1 cellular context compared by ENCODE assay signal in the genomic region with DNA sequence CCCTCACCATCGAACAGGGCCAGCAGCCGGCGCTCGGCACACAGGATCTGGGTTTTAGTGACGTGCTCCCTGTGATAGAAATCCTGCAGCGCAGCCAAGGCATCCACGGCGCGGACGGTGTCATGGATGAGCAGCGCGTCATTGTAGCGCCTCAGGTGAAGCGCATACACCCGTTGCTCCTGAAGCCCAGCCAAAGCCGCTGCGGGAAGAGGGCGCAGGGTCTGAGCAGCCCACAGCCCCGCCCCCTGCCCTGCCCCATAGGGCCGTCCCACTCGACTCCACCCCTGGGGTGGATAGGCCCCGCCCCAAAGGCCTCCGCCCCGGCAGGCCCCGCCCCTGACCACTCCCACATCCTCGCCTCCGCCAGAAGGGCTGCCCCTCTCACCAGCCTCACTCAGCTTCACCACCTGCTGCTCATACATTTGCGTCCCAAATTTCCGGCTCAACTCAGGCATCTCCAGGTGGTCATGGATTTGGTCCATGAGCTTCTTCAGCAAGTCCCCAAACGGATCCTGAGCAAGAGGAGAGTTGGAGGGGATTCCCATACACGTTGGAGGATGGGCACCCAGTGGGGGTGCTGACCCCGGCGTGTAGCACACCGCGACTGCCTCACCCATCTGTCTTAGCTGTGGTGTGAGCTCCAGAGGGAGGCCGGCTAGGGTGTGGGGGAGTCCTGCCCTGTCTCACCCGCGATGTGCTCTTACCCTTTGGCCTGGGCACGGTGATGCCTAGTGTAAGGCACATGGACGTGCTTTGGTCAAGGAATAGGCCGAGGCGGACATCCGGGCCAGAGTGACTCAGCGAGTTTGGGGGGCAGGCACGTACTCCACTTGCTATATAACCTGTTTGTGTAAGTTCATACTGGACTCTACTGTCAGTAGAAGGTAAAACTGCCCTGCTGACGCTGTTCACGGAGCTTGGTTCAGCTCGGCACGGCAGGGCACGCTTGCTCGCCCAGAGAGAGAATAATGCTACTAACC.
TF ChIP-seq lines count a peak whose summit lies in the region.

No MANE protein-coding gene starts in this region.

TF ChIP-seq in K562, 482 proteins besides CTCF, POLR2A, EP300 and RAD21 (continued from another document and continues in another):
- TF ChIP-seq, protein P1, sequence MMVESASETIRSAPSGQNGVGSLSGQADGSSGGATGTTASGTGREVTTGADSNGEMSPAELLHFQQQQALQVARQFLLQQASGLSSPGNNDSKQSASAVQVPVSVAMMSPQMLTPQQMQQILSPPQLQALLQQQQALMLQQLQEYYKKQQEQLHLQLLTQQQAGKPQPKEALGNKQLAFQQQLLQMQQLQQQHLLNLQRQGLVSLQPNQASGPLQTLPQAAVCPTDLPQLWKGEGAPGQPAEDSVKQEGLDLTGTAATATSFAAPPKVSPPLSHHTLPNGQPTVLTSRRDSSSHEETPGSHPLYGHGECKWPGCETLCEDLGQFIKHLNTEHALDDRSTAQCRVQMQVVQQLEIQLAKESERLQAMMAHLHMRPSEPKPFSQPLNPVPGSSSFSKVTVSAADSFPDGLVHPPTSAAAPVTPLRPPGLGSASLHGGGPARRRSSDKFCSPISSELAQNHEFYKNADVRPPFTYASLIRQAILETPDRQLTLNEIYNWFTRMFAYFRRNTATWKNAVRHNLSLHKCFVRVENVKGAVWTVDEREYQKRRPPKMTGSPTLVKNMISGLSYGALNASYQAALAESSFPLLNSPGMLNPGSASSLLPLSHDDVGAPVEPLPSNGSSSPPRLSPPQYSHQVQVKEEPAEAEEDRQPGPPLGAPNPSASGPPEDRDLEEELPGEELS (CRISPR knock-in tag; IDR thresholded peaks at IDR 0.05; ENCODE audit: borderline replicate concordance), result no peak
- TF ChIP-seq KHSRP (IDR thresholded peaks at IDR 0.05) (no peak), ADNP (tag; IDR thresholded peaks at IDR 0.05) (no peak), ZNF551 (CRISPR knock-in tag; IDR thresholded peaks at IDR 0.05) (no peak), ESRRB (CRISPR knock-in tag; IDR thresholded peaks at IDR 0.05; ENCODE audit: borderline replicate concordance) (no peak), SMARCB1 (IDR thresholded peaks at IDR 0.05; ENCODE audit: insufficient read length, low read depth) (no peak), ZC3H8 (IDR thresholded peaks at IDR 0.05) (no peak), IFI16 (CRISPR knock-in tag; IDR thresholded peaks at IDR 0.05) (no peak), GABPA (tag; conservative IDR thresholded peaks at IDR 0.05; ENCODE audit: low read depth) (no peak), HMG20B (CRISPR knock-in tag; IDR thresholded peaks at IDR 0.05) (no peak), SMAD1 (IDR thresholded peaks at IDR 0.05; ENCODE audit: low read depth, low read length, partially characterized antibody) (no peak), NFYB (IDR thresholded peaks at IDR 0.05; ENCODE audit: extremely low read depth, insufficient read length) (no peak), XRCC4 (IDR thresholded peaks at IDR 0.05; ENCODE audit: extremely low read depth, insufficient read depth, insufficient read length) (no peak), SRF (CRISPR knock-in tag; IDR thresholded peaks at IDR 0.05) (no peak), RFX5 (IDR thresholded peaks at IDR 0.05; ENCODE audit: low read depth, low read length) (no peak), XRCC5 (IDR thresholded peaks at IDR 0.05; ENCODE audit: low read depth, low read length) (0 out of 2 replicates have a peak, but pooled peaks have one; percentile 25), ZNF696 (CRISPR knock-in tag; conservative IDR thresholded peaks at IDR 0.05) (no peak), LCOR (CRISPR knock-in tag; IDR thresholded peaks at IDR 0.05) (no peak), ZNF146 (CRISPR knock-in tag; IDR thresholded peaks at IDR 0.05; ENCODE audit: unreplicated experiment) (no peak), OTX1 (CRISPR knock-in tag; IDR thresholded peaks at IDR 0.05) (no peak), SIN3B (IDR thresholded peaks at IDR 0.05; ENCODE audit: low read depth) (no peak), ZNF436 (CRISPR knock-in tag; IDR thresholded peaks at IDR 0.05) (no peak), HMG20A (CRISPR knock-in tag; conservative IDR thresholded peaks at IDR 0.05) (no peak), CBFA2T3 (IDR thresholded peaks at IDR 0.05) (no peak), MTA3 (IDR thresholded peaks at IDR 0.05; ENCODE audit: borderline replicate concordance) (peak; percentile 32; the same call in 1 of the 2 replicates), L3MBTL2 (IDR thresholded peaks at IDR 0.05) (peak; percentile 33; the same call in 1 of the 2 replicates), KAT2B (IDR thresholded peaks at IDR 0.05; ENCODE audit: low read depth, low read length) (no peak), EGR1 (conservative IDR thresholded peaks at IDR 0.05) (0 out of 2 replicates have a peak, but pooled peaks have one; percentile 8), TCF7L2 (IDR thresholded peaks at IDR 0.05; ENCODE audit: low read depth, low read length) (no peak), ERF (CRISPR knock-in tag; IDR thresholded peaks at IDR 0.05) (no peak), MECOM (CRISPR knock-in tag; IDR thresholded peaks at IDR 0.05) (no peak), ZNF444 (CRISPR knock-in tag; IDR thresholded peaks at IDR 0.05) (no peak), NR2C1 (IDR thresholded peaks at IDR 0.05) (no peak), NR2C1 (tag; IDR thresholded peaks at IDR 0.05) (peak; percentile 62), ZFPM2 (CRISPR knock-in tag; IDR thresholded peaks at IDR 0.05) (no peak), ETV6 (IDR thresholded peaks at IDR 0.05; ENCODE audit: borderline replicate concordance in 1 of 2, low read depth in 2 of 2, low read length in 1 of 2) (no peak), ETV6 (CRISPR knock-in tag; IDR thresholded peaks at IDR 0.05; ENCODE audit: borderline replicate concordance) (no peak), CEBPB (tag; IDR thresholded peaks at IDR 0.05) (no peak), GTF2E2 (tag; IDR thresholded peaks at IDR 0.05) (no peak), RB1 (IDR thresholded peaks at IDR 0.05; ENCODE audit: low read depth) (no peak), FOSL1 (tag; conservative IDR thresholded peaks at IDR 0.05) (no peak), SRSF9 (IDR thresholded peaks at IDR 0.05; ENCODE audit: borderline replicate concordance, low read depth, low read length) (no peak), ZFX (CRISPR knock-in tag; IDR thresholded peaks at IDR 0.05) (no peak), PRMT5 (CRISPR knock-in tag; IDR thresholded peaks at IDR 0.05) (no peak), SMAD2 (IDR thresholded peaks at IDR 0.05; ENCODE audit: low read depth, low read length) (no peak), LEF1 (IDR thresholded peaks at IDR 0.05) (no peak), ZNF133 (CRISPR knock-in tag; IDR thresholded peaks at IDR 0.05) (no peak), KDM1A (IDR thresholded peaks at IDR 0.05) (no peak), ARNT (IDR thresholded peaks at IDR 0.05) (no peak), KLF1 (tag; IDR thresholded peaks at IDR 0.05) (no peak), PML (IDR thresholded peaks at IDR 0.05; ENCODE audit: low read length) (no peak), POLR2B (IDR thresholded peaks at IDR 0.05; ENCODE audit: low read depth, partially characterized antibody) (no peak)
- TF ChIP-seq, protein P2, sequence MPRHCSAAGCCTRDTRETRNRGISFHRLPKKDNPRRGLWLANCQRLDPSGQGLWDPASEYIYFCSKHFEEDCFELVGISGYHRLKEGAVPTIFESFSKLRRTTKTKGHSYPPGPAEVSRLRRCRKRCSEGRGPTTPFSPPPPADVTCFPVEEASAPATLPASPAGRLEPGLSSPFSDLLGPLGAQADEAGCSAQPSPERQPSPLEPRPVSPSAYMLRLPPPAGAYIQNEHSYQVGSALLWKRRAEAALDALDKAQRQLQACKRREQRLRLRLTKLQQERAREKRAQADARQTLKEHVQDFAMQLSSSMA (CRISPR knock-in tag; IDR thresholded peaks at IDR 0.05), result no peak
- TF ChIP-seq, protein P3, sequence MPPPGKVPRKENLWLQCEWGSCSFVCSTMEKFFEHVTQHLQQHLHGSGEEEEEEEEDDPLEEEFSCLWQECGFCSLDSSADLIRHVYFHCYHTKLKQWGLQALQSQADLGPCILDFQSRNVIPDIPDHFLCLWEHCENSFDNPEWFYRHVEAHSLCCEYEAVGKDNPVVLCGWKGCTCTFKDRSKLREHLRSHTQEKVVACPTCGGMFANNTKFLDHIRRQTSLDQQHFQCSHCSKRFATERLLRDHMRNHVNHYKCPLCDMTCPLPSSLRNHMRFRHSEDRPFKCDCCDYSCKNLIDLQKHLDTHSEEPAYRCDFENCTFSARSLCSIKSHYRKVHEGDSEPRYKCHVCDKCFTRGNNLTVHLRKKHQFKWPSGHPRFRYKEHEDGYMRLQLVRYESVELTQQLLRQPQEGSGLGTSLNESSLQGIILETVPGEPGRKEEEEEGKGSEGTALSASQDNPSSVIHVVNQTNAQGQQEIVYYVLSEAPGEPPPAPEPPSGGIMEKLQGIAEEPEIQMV (tag; conservative IDR thresholded peaks at IDR 0.05; ENCODE audit: low read depth), result 0 out of 2 replicates have a peak, but pooled peaks have one; percentile 62
- TF ChIP-seq, protein P4, sequence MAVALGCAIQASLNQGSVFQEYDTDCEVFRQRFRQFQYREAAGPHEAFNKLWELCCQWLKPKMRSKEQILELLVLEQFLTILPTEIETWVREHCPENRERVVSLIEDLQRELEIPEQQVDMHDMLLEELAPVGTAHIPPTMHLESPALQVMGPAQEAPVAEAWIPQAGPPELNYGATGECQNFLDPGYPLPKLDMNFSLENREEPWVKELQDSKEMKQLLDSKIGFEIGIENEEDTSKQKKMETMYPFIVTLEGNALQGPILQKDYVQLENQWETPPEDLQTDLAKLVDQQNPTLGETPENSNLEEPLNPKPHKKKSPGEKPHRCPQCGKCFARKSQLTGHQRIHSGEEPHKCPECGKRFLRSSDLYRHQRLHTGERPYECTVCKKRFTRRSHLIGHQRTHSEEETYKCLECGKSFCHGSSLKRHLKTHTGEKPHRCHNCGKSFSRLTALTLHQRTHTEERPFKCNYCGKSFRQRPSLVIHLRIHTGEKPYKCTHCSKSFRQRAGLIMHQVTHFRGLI (CRISPR knock-in tag; IDR thresholded peaks at IDR 0.05), result no peak
- TF ChIP-seq, protein P5, sequence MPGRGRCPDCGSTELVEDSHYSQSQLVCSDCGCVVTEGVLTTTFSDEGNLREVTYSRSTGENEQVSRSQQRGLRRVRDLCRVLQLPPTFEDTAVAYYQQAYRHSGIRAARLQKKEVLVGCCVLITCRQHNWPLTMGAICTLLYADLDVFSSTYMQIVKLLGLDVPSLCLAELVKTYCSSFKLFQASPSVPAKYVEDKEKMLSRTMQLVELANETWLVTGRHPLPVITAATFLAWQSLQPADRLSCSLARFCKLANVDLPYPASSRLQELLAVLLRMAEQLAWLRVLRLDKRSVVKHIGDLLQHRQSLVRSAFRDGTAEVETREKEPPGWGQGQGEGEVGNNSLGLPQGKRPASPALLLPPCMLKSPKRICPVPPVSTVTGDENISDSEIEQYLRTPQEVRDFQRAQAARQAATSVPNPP (IDR thresholded peaks at IDR 0.05; ENCODE audit: borderline replicate concordance, insufficient read depth, insufficient read length), result no peak
- TF ChIP-seq, protein P6, sequence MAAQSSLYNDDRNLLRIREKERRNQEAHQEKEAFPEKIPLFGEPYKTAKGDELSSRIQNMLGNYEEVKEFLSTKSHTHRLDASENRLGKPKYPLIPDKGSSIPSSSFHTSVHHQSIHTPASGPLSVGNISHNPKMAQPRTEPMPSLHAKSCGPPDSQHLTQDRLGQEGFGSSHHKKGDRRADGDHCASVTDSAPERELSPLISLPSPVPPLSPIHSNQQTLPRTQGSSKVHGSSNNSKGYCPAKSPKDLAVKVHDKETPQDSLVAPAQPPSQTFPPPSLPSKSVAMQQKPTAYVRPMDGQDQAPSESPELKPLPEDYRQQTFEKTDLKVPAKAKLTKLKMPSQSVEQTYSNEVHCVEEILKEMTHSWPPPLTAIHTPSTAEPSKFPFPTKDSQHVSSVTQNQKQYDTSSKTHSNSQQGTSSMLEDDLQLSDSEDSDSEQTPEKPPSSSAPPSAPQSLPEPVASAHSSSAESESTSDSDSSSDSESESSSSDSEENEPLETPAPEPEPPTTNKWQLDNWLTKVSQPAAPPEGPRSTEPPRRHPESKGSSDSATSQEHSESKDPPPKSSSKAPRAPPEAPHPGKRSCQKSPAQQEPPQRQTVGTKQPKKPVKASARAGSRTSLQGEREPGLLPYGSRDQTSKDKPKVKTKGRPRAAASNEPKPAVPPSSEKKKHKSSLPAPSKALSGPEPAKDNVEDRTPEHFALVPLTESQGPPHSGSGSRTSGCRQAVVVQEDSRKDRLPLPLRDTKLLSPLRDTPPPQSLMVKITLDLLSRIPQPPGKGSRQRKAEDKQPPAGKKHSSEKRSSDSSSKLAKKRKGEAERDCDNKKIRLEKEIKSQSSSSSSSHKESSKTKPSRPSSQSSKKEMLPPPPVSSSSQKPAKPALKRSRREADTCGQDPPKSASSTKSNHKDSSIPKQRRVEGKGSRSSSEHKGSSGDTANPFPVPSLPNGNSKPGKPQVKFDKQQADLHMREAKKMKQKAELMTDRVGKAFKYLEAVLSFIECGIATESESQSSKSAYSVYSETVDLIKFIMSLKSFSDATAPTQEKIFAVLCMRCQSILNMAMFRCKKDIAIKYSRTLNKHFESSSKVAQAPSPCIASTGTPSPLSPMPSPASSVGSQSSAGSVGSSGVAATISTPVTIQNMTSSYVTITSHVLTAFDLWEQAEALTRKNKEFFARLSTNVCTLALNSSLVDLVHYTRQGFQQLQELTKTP (IDR thresholded peaks at IDR 0.05; ENCODE audit: low read depth in 1 of 2, partially characterized antibody in 2 of 2), result no peak
- TF ChIP-seq, protein P7, sequence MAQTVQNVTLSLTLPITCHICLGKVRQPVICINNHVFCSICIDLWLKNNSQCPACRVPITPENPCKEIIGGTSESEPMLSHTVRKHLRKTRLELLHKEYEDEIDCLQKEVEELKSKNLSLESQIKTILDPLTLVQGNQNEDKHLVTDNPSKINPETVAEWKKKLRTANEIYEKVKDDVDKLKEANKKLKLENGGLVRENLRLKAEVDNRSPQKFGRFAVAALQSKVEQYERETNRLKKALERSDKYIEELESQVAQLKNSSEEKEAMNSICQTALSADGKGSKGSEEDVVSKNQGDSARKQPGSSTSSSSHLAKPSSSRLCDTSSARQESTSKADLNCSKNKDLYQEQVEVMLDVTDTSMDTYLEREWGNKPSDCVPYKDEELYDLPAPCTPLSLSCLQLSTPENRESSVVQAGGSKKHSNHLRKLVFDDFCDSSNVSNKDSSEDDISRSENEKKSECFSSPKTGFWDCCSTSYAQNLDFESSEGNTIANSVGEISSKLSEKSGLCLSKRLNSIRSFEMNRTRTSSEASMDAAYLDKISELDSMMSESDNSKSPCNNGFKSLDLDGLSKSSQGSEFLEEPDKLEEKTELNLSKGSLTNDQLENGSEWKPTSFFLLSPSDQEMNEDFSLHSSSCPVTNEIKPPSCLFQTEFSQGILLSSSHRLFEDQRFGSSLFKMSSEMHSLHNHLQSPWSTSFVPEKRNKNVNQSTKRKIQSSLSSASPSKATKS (CRISPR knock-in tag; IDR thresholded peaks at IDR 0.05), result no peak
